Comparison of ENCODE assay signal across 1 cellular context in the genomic region with DNA sequence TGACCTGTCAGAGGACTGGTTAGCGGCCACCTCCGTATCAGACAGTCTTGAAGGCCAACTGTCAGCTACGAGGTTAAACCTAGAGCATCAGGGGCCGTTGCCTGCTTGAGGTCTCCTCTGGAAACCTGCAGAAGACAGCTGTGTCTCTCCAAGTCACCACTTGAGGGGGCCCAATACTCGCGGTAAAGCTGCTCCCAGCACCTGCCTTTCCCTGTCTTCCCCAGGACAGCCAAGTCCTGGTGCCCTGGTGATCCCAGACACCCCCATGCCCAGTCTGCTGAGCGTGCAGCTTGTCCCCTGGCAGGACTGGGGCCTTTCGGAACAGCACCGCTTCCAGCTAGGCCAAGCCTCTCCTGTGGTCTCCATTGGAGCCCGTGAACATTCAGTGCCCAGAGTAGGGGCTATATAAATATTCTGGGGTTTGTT.
TF ChIP-seq lines count a peak whose summit lies in the region.

No MANE protein-coding gene starts in this region.

TF ChIP-seq in HepG2, 621 proteins besides CTCF, POLR2A, EP300 and RAD21 (continued from another document and continues in another):
- TF ChIP-seq, protein P1, sequence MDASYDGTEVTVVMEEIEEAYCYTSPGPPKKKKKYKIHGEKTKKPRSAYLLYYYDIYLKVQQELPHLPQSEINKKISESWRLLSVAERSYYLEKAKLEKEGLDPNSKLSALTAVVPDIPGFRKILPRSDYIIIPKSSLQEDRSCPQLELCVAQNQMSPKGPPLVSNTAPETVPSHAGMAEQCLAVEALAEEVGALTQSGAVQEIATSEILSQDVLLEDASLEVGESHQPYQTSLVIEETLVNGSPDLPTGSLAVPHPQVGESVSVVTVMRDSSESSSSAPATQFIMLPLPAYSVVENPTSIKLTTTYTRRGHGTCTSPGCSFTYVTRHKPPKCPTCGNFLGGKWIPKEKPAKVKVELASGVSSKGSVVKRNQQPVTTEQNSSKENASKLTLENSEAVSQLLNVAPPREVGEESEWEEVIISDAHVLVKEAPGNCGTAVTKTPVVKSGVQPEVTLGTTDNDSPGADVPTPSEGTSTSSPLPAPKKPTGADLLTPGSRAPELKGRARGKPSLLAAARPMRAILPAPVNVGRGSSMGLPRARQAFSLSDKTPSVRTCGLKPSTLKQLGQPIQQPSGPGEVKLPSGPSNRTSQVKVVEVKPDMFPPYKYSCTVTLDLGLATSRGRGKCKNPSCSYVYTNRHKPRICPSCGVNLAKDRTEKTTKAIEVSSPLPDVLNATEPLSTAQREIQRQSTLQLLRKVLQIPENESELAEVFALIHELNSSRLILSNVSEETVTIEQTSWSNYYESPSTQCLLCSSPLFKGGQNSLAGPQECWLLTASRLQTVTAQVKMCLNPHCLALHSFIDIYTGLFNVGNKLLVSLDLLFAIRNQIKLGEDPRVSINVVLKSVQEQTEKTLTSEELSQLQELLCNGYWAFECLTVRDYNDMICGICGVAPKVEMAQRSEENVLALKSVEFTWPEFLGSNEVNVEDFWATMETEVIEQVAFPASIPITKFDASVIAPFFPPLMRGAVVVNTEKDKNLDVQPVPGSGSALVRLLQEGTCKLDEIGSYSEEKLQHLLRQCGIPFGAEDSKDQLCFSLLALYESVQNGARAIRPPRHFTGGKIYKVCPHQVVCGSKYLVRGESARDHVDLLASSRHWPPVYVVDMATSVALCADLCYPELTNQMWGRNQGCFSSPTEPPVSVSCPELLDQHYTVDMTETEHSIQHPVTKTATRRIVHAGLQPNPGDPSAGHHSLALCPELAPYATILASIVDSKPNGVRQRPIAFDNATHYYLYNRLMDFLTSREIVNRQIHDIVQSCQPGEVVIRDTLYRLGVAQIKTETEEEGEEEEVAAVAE (CRISPR knock-in tag; IDR thresholded peaks at IDR 0.05; ENCODE audit: borderline replicate concordance) = 0 out of 2 replicates have a peak, but pooled peaks have one; percentile 20
- TF ChIP-seq SP140L (CRISPR knock-in tag; IDR thresholded peaks at IDR 0.05; ENCODE audit: borderline replicate concordance) (no peak), FIP1L1 (IDR thresholded peaks at IDR 0.05; ENCODE audit: borderline replicate concordance, insufficient read depth, low read depth, low read length) (no peak), ZNF20 (CRISPR knock-in tag; IDR thresholded peaks at IDR 0.05) (no peak), ZNF616 (CRISPR knock-in tag; IDR thresholded peaks at IDR 0.05; ENCODE audit: low read depth) (no peak), ELF1 (CRISPR knock-in tag; IDR thresholded peaks at IDR 0.05) (no peak), ZNF326 (CRISPR knock-in tag; IDR thresholded peaks at IDR 0.05; ENCODE audit: borderline replicate concordance) (no peak), ZNF605 (CRISPR knock-in tag; IDR thresholded peaks at IDR 0.05) (0 out of 2 replicates have a peak, but pooled peaks have one; percentile 63), SRSF1 (optimal IDR thresholded peaks at IDR 0.05; ENCODE audit: low read depth, low read length) (no peak), ZNF274 (CRISPR knock-in tag; IDR thresholded peaks at IDR 0.05) (no peak), KLF9 (CRISPR knock-in tag; IDR thresholded peaks at IDR 0.05; ENCODE audit: low read depth) (no peak), GABPA (IDR thresholded peaks at IDR 0.05; ENCODE audit: low read depth, low read length) (no peak), GABPA (CRISPR knock-in tag; IDR thresholded peaks at IDR 0.05; ENCODE audit: low read depth) (no peak), GATAD2A (CRISPR knock-in tag; IDR thresholded peaks at IDR 0.05) (no peak), SP2 (CRISPR knock-in tag; IDR thresholded peaks at IDR 0.05) (no peak), ZC3H13 (CRISPR knock-in tag; IDR thresholded peaks at IDR 0.05) (no peak)
- TF ChIP-seq, protein P2, sequence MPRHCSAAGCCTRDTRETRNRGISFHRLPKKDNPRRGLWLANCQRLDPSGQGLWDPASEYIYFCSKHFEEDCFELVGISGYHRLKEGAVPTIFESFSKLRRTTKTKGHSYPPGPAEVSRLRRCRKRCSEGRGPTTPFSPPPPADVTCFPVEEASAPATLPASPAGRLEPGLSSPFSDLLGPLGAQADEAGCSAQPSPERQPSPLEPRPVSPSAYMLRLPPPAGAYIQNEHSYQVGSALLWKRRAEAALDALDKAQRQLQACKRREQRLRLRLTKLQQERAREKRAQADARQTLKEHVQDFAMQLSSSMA (CRISPR knock-in tag; IDR thresholded peaks at IDR 0.05) = no peak
- TF ChIP-seq, protein P3, sequence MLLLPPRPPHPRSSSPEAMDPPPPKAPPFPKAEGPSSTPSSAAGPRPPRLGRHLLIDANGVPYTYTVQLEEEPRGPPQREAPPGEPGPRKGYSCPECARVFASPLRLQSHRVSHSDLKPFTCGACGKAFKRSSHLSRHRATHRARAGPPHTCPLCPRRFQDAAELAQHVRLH (CRISPR knock-in tag; IDR thresholded peaks at IDR 0.05; ENCODE audit: borderline replicate concordance, low read depth) = 0 out of 2 replicates have a peak, but pooled peaks have one; percentile 72
- TF ChIP-seq, protein P4, sequence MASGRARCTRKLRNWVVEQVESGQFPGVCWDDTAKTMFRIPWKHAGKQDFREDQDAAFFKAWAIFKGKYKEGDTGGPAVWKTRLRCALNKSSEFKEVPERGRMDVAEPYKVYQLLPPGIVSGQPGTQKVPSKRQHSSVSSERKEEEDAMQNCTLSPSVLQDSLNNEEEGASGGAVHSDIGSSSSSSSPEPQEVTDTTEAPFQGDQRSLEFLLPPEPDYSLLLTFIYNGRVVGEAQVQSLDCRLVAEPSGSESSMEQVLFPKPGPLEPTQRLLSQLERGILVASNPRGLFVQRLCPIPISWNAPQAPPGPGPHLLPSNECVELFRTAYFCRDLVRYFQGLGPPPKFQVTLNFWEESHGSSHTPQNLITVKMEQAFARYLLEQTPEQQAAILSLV (CRISPR knock-in tag; IDR thresholded peaks at IDR 0.05; ENCODE audit: borderline replicate concordance) = peak; percentile 67; the same call in 1 of the 2 replicates
- TF ChIP-seq, protein P5, sequence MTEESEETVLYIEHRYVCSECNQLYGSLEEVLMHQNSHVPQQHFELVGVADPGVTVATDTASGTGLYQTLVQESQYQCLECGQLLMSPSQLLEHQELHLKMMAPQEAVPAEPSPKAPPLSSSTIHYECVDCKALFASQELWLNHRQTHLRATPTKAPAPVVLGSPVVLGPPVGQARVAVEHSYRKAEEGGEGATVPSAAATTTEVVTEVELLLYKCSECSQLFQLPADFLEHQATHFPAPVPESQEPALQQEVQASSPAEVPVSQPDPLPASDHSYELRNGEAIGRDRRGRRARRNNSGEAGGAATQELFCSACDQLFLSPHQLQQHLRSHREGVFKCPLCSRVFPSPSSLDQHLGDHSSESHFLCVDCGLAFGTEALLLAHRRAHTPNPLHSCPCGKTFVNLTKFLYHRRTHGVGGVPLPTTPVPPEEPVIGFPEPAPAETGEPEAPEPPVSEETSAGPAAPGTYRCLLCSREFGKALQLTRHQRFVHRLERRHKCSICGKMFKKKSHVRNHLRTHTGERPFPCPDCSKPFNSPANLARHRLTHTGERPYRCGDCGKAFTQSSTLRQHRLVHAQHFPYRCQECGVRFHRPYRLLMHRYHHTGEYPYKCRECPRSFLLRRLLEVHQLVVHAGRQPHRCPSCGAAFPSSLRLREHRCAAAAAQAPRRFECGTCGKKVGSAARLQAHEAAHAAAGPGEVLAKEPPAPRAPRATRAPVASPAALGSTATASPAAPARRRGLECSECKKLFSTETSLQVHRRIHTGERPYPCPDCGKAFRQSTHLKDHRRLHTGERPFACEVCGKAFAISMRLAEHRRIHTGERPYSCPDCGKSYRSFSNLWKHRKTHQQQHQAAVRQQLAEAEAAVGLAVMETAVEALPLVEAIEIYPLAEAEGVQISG (CRISPR knock-in tag; IDR thresholded peaks at IDR 0.05) = peak; percentile 56; the same call in 1 of the 2 replicates
- TF ChIP-seq, protein P6, sequence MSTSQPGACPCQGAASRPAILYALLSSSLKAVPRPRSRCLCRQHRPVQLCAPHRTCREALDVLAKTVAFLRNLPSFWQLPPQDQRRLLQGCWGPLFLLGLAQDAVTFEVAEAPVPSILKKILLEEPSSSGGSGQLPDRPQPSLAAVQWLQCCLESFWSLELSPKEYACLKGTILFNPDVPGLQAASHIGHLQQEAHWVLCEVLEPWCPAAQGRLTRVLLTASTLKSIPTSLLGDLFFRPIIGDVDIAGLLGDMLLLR (CRISPR knock-in tag; IDR thresholded peaks at IDR 0.05) = no peak
- TF ChIP-seq, protein P7, sequence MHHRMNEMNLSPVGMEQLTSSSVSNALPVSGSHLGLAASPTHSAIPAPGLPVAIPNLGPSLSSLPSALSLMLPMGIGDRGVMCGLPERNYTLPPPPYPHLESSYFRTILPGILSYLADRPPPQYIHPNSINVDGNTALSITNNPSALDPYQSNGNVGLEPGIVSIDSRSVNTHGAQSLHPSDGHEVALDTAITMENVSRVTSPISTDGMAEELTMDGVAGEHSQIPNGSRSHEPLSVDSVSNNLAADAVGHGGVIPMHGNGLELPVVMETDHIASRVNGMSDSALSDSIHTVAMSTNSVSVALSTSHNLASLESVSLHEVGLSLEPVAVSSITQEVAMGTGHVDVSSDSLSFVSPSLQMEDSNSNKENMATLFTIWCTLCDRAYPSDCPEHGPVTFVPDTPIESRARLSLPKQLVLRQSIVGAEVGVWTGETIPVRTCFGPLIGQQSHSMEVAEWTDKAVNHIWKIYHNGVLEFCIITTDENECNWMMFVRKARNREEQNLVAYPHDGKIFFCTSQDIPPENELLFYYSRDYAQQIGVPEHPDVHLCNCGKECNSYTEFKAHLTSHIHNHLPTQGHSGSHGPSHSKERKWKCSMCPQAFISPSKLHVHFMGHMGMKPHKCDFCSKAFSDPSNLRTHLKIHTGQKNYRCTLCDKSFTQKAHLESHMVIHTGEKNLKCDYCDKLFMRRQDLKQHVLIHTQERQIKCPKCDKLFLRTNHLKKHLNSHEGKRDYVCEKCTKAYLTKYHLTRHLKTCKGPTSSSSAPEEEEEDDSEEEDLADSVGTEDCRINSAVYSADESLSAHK (CRISPR knock-in tag; IDR thresholded peaks at IDR 0.05; ENCODE audit: borderline replicate concordance) = no peak
- TF ChIP-seq, protein P8, sequence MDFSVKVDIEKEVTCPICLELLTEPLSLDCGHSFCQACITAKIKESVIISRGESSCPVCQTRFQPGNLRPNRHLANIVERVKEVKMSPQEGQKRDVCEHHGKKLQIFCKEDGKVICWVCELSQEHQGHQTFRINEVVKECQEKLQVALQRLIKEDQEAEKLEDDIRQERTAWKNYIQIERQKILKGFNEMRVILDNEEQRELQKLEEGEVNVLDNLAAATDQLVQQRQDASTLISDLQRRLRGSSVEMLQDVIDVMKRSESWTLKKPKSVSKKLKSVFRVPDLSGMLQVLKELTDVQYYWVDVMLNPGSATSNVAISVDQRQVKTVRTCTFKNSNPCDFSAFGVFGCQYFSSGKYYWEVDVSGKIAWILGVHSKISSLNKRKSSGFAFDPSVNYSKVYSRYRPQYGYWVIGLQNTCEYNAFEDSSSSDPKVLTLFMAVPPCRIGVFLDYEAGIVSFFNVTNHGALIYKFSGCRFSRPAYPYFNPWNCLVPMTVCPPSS (IDR thresholded peaks at IDR 0.05) = no peak
- TF ChIP-seq, protein P9, sequence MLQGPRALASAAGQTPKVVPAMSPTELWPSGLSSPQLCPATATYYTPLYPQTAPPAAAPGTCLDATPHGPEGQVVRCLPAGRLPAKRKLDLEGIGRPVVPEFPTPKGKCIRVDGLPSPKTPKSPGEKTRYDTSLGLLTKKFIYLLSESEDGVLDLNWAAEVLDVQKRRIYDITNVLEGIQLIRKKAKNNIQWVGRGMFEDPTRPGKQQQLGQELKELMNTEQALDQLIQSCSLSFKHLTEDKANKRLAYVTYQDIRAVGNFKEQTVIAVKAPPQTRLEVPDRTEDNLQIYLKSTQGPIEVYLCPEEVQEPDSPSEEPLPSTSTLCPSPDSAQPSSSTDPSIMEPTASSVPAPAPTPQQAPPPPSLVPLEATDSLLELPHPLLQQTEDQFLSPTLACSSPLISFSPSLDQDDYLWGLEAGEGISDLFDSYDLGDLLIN (CRISPR knock-in tag; IDR thresholded peaks at IDR 0.05; ENCODE audit: borderline replicate concordance) = no peak
- TF ChIP-seq, protein P10, sequence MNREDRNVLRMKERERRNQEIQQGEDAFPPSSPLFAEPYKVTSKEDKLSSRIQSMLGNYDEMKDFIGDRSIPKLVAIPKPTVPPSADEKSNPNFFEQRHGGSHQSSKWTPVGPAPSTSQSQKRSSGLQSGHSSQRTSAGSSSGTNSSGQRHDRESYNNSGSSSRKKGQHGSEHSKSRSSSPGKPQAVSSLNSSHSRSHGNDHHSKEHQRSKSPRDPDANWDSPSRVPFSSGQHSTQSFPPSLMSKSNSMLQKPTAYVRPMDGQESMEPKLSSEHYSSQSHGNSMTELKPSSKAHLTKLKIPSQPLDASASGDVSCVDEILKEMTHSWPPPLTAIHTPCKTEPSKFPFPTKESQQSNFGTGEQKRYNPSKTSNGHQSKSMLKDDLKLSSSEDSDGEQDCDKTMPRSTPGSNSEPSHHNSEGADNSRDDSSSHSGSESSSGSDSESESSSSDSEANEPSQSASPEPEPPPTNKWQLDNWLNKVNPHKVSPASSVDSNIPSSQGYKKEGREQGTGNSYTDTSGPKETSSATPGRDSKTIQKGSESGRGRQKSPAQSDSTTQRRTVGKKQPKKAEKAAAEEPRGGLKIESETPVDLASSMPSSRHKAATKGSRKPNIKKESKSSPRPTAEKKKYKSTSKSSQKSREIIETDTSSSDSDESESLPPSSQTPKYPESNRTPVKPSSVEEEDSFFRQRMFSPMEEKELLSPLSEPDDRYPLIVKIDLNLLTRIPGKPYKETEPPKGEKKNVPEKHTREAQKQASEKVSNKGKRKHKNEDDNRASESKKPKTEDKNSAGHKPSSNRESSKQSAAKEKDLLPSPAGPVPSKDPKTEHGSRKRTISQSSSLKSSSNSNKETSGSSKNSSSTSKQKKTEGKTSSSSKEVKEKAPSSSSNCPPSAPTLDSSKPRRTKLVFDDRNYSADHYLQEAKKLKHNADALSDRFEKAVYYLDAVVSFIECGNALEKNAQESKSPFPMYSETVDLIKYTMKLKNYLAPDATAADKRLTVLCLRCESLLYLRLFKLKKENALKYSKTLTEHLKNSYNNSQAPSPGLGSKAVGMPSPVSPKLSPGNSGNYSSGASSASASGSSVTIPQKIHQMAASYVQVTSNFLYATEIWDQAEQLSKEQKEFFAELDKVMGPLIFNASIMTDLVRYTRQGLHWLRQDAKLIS (CRISPR knock-in tag; IDR thresholded peaks at IDR 0.05) = no peak
- TF ChIP-seq, protein P11, sequence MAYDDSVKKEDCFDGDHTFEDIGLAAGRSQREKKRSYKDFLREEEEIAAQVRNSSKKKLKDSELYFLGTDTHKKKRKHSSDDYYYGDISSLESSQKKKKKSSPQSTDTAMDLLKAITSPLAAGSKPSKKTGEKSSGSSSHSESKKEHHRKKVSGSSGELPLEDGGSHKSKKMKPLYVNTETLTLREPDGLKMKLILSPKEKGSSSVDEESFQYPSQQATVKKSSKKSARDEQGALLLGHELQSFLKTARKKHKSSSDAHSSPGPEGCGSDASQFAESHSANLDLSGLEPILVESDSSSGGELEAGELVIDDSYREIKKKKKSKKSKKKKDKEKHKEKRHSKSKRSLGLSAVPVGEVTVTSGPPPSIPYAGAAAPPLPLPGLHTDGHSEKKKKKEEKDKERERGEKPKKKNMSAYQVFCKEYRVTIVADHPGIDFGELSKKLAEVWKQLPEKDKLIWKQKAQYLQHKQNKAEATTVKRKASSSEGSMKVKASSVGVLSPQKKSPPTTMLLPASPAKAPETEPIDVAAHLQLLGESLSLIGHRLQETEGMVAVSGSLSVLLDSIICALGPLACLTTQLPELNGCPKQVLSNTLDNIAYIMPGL (CRISPR knock-in tag; IDR thresholded peaks at IDR 0.05; ENCODE audit: borderline replicate concordance in 1 of 2, low read depth in 1 of 2) = peak; percentile 48 to 72; a peak in 2 of 4 replicates
- TF ChIP-seq, protein P12, sequence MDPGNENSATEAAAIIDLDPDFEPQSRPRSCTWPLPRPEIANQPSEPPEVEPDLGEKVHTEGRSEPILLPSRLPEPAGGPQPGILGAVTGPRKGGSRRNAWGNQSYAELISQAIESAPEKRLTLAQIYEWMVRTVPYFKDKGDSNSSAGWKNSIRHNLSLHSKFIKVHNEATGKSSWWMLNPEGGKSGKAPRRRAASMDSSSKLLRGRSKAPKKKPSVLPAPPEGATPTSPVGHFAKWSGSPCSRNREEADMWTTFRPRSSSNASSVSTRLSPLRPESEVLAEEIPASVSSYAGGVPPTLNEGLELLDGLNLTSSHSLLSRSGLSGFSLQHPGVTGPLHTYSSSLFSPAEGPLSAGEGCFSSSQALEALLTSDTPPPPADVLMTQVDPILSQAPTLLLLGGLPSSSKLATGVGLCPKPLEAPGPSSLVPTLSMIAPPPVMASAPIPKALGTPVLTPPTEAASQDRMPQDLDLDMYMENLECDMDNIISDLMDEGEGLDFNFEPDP (CRISPR knock-in tag; conservative IDR thresholded peaks at IDR 0.05) = no peak
